In the genomic region with DNA sequence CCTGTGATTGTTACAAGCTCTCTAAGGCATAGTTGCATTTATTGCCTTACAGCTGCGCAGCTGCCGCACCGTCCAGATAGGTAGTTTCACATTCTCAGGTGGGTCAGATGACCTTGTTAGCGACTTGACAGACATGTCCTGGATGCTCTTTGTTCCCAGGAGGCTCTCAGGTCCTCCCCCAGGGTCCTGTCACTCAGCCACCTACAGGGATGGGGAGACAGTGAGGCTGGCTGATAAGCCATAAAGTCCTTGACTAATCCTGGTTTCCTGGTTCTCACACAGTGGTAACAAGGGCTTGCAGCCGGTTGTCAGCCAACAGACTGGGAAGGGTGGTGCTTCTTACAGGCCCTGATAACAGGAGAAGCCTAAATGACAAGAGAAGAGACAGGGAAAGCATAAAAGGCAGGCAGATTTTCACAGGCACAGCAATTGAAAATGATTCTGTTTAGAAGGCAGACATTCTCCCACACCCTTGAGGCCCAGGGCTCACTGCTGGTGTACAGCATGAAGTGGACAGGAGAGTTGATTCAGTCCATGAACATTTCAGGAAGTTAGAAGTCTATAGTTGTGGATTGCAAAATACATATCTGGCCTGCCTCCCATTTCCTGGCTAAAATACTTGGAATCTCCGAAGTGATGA, we compare ENCODE assay signal across 8 cellular contexts. TPM values are rescaled to one million over a fixed set of nuclear protein-coding genes. Genes with fewer than 3 reads are reported as not detected.
DNase-seq lines count a peak whose midpoint lies in the region; ATAC-seq and TF ChIP-seq lines count a peak whose summit lies in the region.

No MANE protein-coding gene starts in this region.

- no peak for ATAC-seq in GM18505 (IDR thresholded peaks at IDR 0.05; ENCODE audit: unreplicated experiment)

- DNase-seq in Daoy (ENCODE audit: low read depth) = peak; percentile 39
- DNase-seq in OCI-M1 (lab: John Stamatoyannopoulos, UW) = peak; percentile 34
- peak; percentile 64 for DNase-seq in epithelial cell of esophagus (ENCODE audit: low read depth)
- DNase-seq in non-pigmented ciliary epithelial cell (ENCODE audit: low read depth) = peak; percentile 54
- no peak for DNase-seq in inferior parietal cortex (ENCODE audit: extremely low spot score)
- no peak for DNase-seq in Ammon's horn (ENCODE audit: low spot score)
- DNase-seq in NCI-H510A (lab: John Stamatoyannopoulos, UW) = no peak

- no peak for TF ChIP-seq CTCF in epithelial cell of esophagus (IDR thresholded peaks at IDR 0.05; ENCODE audit: insufficient read depth, low read depth, low read length, missing control alignments)

- H3K4me3 ChIP-seq in epithelial cell of esophagus (ENCODE audit: low read length) = peak overlapping the region; percentile 95

- TF ChIP-seq POLR2A in GM18505 (IDR thresholded peaks at IDR 0.05; ENCODE audit: borderline replicate concordance, extremely low read depth, insufficient read depth, insufficient read length) = no peak

RNA-seq across cellular contexts. Expression of a gene that starts 2.9 kb away (rescaled TPM):
- total RNA-seq in Daoy (2014; rRNA removed; shearing (Covaris generic)) = 122 and 144 TPM in 2 replicates

RNA-seq across cellular contexts. Expression of a gene that starts 17.7 kb away (rescaled TPM):
- 14.8 and 19.9 TPM in 2 replicates for total RNA-seq in Daoy (2014; rRNA removed; shearing (Covaris generic))

RNA-seq across cellular contexts. Expression of a gene that starts 23.7 kb away (rescaled TPM):
- total RNA-seq in Daoy (2014; rRNA removed; shearing (Covaris generic)) = 88.6 and 137 TPM in 2 replicates

RNA-seq across cellular contexts. Expression of a gene that starts 54.7 kb away (rescaled TPM):
- 218 and 268 TPM in 2 replicates for total RNA-seq in Daoy (2014; rRNA removed; shearing (Covaris generic))

Comparison
In these comparisons a context has a peak if more than half of its experiments do, and no peak if none do; other contexts are left out.
1. DNase-seq: peak in Daoy (single experiment), OCI-M1 (single experiment), epithelial cell of esophagus (single experiment) and non-pigmented ciliary epithelial cell (single experiment); none in inferior parietal cortex (single experiment), Ammon's horn (single experiment) and NCI-H510A (single experiment).